ENCODE assay signal across 8 cellular contexts in the genomic region with DNA sequence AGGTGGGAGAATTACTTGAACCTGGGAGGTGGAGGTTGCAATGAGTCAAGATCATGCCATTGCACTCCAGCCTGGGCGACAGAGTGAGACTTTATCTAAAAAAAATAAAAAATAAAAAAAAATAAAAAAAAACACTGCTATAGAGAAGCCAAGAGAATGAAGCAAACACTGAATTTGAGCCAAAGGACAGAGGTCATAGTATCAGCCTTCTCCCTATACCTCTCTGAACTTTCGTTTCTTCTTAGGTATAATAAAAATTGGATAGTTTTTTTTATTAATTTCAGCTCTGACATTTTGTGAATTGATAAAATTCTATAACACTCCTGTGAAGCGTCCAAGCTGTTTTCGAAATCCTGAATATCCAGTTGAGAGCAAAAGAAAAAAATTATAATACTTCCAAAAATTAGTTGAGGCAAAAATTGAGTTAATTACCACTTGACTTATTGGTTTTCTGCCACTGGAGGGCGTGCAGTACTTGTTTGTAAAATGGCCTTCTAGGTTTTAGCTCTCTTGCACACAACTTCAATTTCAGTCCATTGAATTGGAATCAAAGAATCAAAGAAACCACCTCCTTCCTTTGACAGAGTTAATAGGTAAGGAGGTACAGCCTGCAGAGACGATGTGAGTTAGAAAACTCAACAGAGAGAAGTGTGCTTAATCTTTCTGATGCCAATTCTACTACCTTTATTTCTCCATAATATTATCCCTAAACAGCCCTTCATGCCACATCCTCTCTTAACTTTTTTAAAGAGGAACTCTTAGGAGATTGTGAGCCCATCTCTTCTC.
A peak's percentile ranks its signal among the peaks of the same experiment; 100 is the strongest.
DNase-seq lines count a peak whose midpoint lies in the region; ATAC-seq and TF ChIP-seq lines count a peak whose summit lies in the region.

No MANE protein-coding gene starts in this region.

- no peak overlapping the region for H3K9ac ChIP-seq in OCI-LY1 (ENCODE audit: low read length)

- H3K27me3 ChIP-seq in OCI-LY1 (ENCODE audit: insufficient read depth, low read length): no peaks in the 10 kb centered on the region; the same call in 1 of the 2 replicates

- H3K9me2 ChIP-seq in OCI-LY1 (ENCODE audit: low read depth, low read length): no peaks in the 10 kb centered on the region

- no peak overlapping the region for H3K27ac ChIP-seq in OCI-LY1 (ENCODE audit: low read depth, low read length, poor library complexity, severe bottlenecking)

- H3K36me3 ChIP-seq in OCI-LY1 (ENCODE audit: insufficient read depth, low read length): no peaks in the 10 kb centered on the region

- TF ChIP-seq CTCF in OCI-LY1 (IDR thresholded peaks at IDR 0.05; ENCODE audit: low read length) (peak; percentile 80), astrocyte of the spinal cord (IDR thresholded peaks at IDR 0.05; ENCODE audit: low read depth, low read length) (peak; percentile 62)

- DNase-seq in stimulated activated naive CD4-positive, alpha-beta T cell (lab: John Stamatoyannopoulos, UW): peak in 4 of 6 experiments; percentile 13 to 35 (median 21)
- DNase-seq in stimulated activated naive CD4-positive, alpha-beta T cell treated with Interleukin-2 at 50 U/mL for 16 hours (lab: John Stamatoyannopoulos, UW): no peak
- DNase-seq in HT1080 (ENCODE audit: low read depth) (peak; percentile 50), astrocyte of the spinal cord (ENCODE audit: low read depth, low spot score) (peak; percentile 79), iPS-NIHi7 (ENCODE audit: extremely low spot score) (peak; percentile 43)
- DNase-seq in stimulated activated CD4-positive, alpha-beta T cell treated with anti-CD3 and anti-CD28 coated beads, Interleukin-2, amount 100 ng/mL, for 4 hours (ENCODE audit: low read depth): peak; percentile 15

- no peaks in the 10 kb centered on the region for H3F3A ChIP-seq in OCI-LY1 (ENCODE audit: insufficient read depth, low read length)

- H3K79me2 ChIP-seq in OCI-LY1 (ENCODE audit: insufficient read depth, low read length): no peaks in the 10 kb centered on the region

- H4K20me1 ChIP-seq in OCI-LY1 (ENCODE audit: insufficient read depth, low read length): no peaks in the 10 kb centered on the region

- H3K4me1 ChIP-seq in OCI-LY1 (ENCODE audit: insufficient read depth, low read length, severe bottlenecking): no peaks in the 10 kb centered on the region

- in situ Hi-C loops in astrocyte of the spinal cord (cut with HindIII; ENCODE audit: low sequenced_read_pairs): loop anchor here (25.0 kb wide), 1 partner anchor 303 kb away; no protein-coding TSS in a partner anchor

- no peaks in the 10 kb centered on the region for H3K9me3 ChIP-seq in OCI-LY1 (ENCODE audit: low read length)

- no peak overlapping the region for H3K4me2 ChIP-seq in OCI-LY1 (ENCODE audit: low read length)

- H2AFZ ChIP-seq in OCI-LY1 (ENCODE audit: low read length): no peak overlapping the region

- ATAC-seq in HG03097 (IDR thresholded peaks at IDR 0.05; ENCODE audit: low FRiP score, unreplicated experiment): no peak

- no peak overlapping the region for H3K4me3 ChIP-seq in OCI-LY1 (ENCODE audit: low read depth, low read length, poor library complexity, severe bottlenecking)
- no peak overlapping the region for H3K4me3 ChIP-seq in astrocyte of the spinal cord (ENCODE audit: low read depth, low read length)
